23 cellular contexts compared by ENCODE assay signal in the genomic region with DNA sequence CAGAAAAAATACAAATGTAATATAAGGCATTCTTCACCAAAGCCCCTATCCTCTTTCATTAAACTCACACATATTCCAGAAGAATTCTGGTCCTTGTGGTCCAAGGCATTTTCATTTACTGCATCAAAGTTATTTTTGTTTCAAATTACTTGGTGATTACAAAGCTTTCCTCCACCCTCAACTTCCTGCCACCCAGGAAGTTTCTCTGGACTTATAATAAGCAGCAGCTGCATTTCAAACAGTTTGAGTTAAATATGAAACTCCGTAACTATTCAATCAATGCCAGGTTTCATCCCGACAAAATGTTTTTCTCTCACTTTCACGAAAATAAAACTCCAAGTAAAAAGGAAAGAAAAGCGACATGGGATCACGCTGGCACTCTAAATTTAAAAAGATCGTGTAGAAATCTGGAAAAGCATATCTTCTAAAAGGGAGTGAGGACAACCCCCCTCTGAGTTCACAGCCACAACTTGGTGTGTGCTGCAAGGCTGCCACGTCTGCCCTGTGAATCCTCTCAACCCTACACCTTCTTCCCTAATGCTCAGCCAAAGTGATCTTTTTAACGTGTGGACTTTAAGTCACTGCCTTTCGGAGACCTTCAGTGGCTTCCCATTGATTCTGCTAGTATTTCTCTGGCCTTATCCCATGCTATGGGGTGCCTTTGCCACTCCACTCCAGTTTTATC.
DNase-seq lines count a peak whose midpoint lies in the region; ATAC-seq and TF ChIP-seq lines count a peak whose summit lies in the region.
"Had no signal": no experiment of that assay in that cellular context is flagged by ENCODE, and none has a peak within 500 bp of the region (broad histone marks: within the 10 kb centered on the region; RNA-seq: fewer than 3 reads in every experiment).

No MANE protein-coding gene starts in this region.

- H3K4me3 ChIP-seq in SK-N-MC (peak overlapping the region; percentile 75), dorsolateral prefrontal cortex (peak overlapping the region in 6 of 59 donors; percentile 8 to 24 (median 12)), gastrocnemius medialis (peak overlapping the region in 1 of 4 donors; percentile 21)
- H3K4me3 ChIP-seq: A549, PC-9, upper lobe of right lung had no signal

- in situ Hi-C loops in gastrocnemius medialis (cut with MboI; ENCODE audit: low sequenced_read_pairs in 4 of 4): no loop called here

- no peaks in the 10 kb centered on the region for H3K4me1 ChIP-seq in gastrocnemius medialis
- H3K4me1 ChIP-seq: A549, heart left ventricle, upper lobe of right lung had no signal

- ATAC-seq in gastrocnemius medialis (no peak), GM21381 (IDR thresholded peaks at IDR 0.05; ENCODE audit: unreplicated experiment) (no peak)
- ATAC-seq: A549, natural killer cell, upper lobe of right lung had no signal

- peak overlapping the region; percentile 65 for H3K9ac ChIP-seq in SK-N-MC (ENCODE audit: insufficient read length)

- intact Hi-C loops in dorsolateral prefrontal cortex (cut with DNase I): no loop called here
- intact Hi-C loops in gastrocnemius medialis (cut with DNase I; ENCODE audit: low total_unique reads): no loop called here

- H3K27me3 ChIP-seq in dorsolateral prefrontal cortex: no peaks in the 10 kb centered on the region
- no peaks in the 10 kb centered on the region for H3K27me3 ChIP-seq in gastrocnemius medialis
- H3K27me3 ChIP-seq: heart left ventricle, upper lobe of right lung had no signal

- H3K27ac ChIP-seq in 22Rv1 (peak overlapping the region; percentile 93), SK-N-MC (peak overlapping the region; percentile 96), dorsolateral prefrontal cortex (peak overlapping the region in 1 of 59 donors; percentile 5), gastrocnemius medialis (no peak overlapping the region)
- H3K27ac ChIP-seq: A549, PC-9, upper lobe of right lung had no signal

- DNase-seq in EL (peak; percentile 39), SK-N-MC (ENCODE audit: low read depth, low spot score) (peak; percentile 30), hepatic stellate cell (ENCODE audit: low spot score) (peak; percentile 5), dorsolateral prefrontal cortex (no peak), gastrocnemius medialis (no peak)
- DNase-seq in activated CD4-positive, CD25-positive, alpha-beta regulatory T cell (lab: John Stamatoyannopoulos, UW): no peak
- DNase-seq: activated naive CD4-positive, alpha-beta T cell treated with anti-CD3 and anti-CD28 coated beads, Interleukin-2, amount 50 U/mL, for 16 hours; activated T-cell treated with anti-CD3 and anti-CD28 coated beads for 4 hours; COR-L47; dermis blood vessel endothelial cell; GDM1; heart left ventricle; IMR-90; islet precursor cell; natural killer cell; NCI-H2081; NCI-H526; PC-9; stimulated activated naive CD4-positive, alpha-beta T cell; upper lobe of right lung had no signal

- H3K9me3 ChIP-seq in SK-N-MC (ENCODE audit: low read depth, low read length) (no peaks in the 10 kb centered on the region), gastrocnemius medialis (no peaks in the 10 kb centered on the region)
- H3K9me3 ChIP-seq: A549, heart left ventricle, upper lobe of right lung had no signal

- H3K36me3 ChIP-seq in SK-N-MC (ENCODE audit: insufficient read depth, low read length) (peaks cover 53% of the 10 kb centered on the region), gastrocnemius medialis (no peaks in the 10 kb centered on the region)
- H3K36me3 ChIP-seq: upper lobe of right lung had no signal

- no peak for TF ChIP-seq CTCF in 22Rv1 (IDR thresholded peaks at IDR 0.05)
- no peak for TF ChIP-seq CTCF in dorsolateral prefrontal cortex (IDR thresholded peaks at IDR 0.05 in 54 of 56, conservative IDR thresholded peaks at IDR 0.05 in 2 of 56; ENCODE audit: low read depth in 1 of 56, partially characterized antibody in 56 of 56)
- no peak for TF ChIP-seq CTCF in gastrocnemius medialis (IDR thresholded peaks at IDR 0.05 in 4 of 5, conservative IDR thresholded peaks at IDR 0.05 in 1 of 5)

- no peak for TF ChIP-seq POLR2A in gastrocnemius medialis (IDR thresholded peaks at IDR 0.05)

Comparison
In these comparisons a context has a peak if more than half of its experiments do, and no peak if none do; other contexts are left out.
1. H3K27ac ChIP-seq: peak in 22Rv1 (single experiment) and SK-N-MC (single experiment); none in gastrocnemius medialis (0 of 4).
2. DNase-seq: peak in EL (single experiment), SK-N-MC (single experiment) and hepatic stellate cell (single experiment); none in activated CD4-positive, CD25-positive, alpha-beta regulatory T cell (0 of 4), dorsolateral prefrontal cortex (0 of 10) and gastrocnemius medialis (0 of 2).